ENCODE assay signal across 20 cellular contexts in genomic region chr3:25863011-25863415, GRCh38.
DNase-seq lines count a peak whose midpoint lies in the region; ATAC-seq and TF ChIP-seq lines count a peak whose summit lies in the region.
"Had no signal": no experiment of that assay in that cellular context is flagged by ENCODE, and none has a peak within 500 bp of the region (broad histone marks: within the 10 kb centered on the region; RNA-seq: fewer than 3 reads in every experiment).

No MANE protein-coding gene starts in this region.

- H3K4me1 ChIP-seq in colonic mucosa: no peaks in the 10 kb centered on the region
- H3K4me1 ChIP-seq: breast epithelium, psoas muscle had no signal

- ATAC-seq in GM21619 (IDR thresholded peaks at IDR 0.05; ENCODE audit: unreplicated experiment): peak; percentile 45
- ATAC-seq in HG03025 (IDR thresholded peaks at IDR 0.05; ENCODE audit: low FRiP score, unreplicated experiment): peak; percentile 84
- ATAC-seq in GM19035 (IDR thresholded peaks at IDR 0.05; ENCODE audit: unreplicated experiment): no peak
- ATAC-seq: activated CD8-positive, alpha-beta memory T cell treated with anti-CD3 and anti-CD28 coated beads, Interleukin-2, amount 10 ng/mL, durations not matched to agents 7 days and 5 days; left ventricle myocardium superior; mucosa of descending colon; psoas muscle; Right ventricle myocardium inferior had no signal

- H3K27me3 ChIP-seq in colonic mucosa: no peaks in the 10 kb centered on the region
- H3K27me3 ChIP-seq: breast epithelium had no signal

- H3K27ac ChIP-seq in colonic mucosa: no peak overlapping the region
- H3K27ac ChIP-seq: breast epithelium, psoas muscle, skin epidermis had no signal

- no peak for TF ChIP-seq CTCF in lower leg skin (IDR thresholded peaks at IDR 0.05)
- no peak for TF ChIP-seq CTCF in colonic mucosa (IDR thresholded peaks at IDR 0.05)

- WGBS in lower leg skin, 2 donors: 85 to 89% methylated on average over 3 of the region's 3 CpGs

- no peaks in the 10 kb centered on the region for H3K9me3 ChIP-seq in colonic mucosa
- H3K9me3 ChIP-seq: mucosa of descending colon, psoas muscle had no signal

- H3K9ac ChIP-seq in colonic mucosa (ENCODE audit: low read depth in 2 of 2, low read length in 2 of 2): no peak overlapping the region

- DNase-seq in NCI-H2171 treated with DMSO at 0.1 percent for 48 hours (lab: John Stamatoyannopoulos, UW): peak; percentile 18
- no peak for DNase-seq in NCI-H2171 (lab: John Stamatoyannopoulos, UW)
- no peak for DNase-seq in DMS153 (lab: John Stamatoyannopoulos, UW)
- no peak for DNase-seq in lower leg skin (ENCODE audit: low spot score in 2 of 2)
- DNase-seq in colonic mucosa: no peak
- DNase-seq: 8988T; activated CD4-positive, alpha-beta T cell treated with anti-CD3 and anti-CD28 coated beads for 4 hours; activated CD8-positive, alpha-beta memory T cell treated with anti-CD3 and anti-CD28 coated beads, Interleukin-2, amount 10 ng/mL, durations not matched to agents 7 days and 5 days; left ventricle myocardium superior; mucosa of descending colon; NCI-H1092 treated with DMSO at 0.1 percent for 48 hours; NCI-H2107; NCI-H526; psoas muscle had no signal

- H3K36me3 ChIP-seq in colonic mucosa: no peaks in the 10 kb centered on the region
- H3K36me3 ChIP-seq: breast epithelium had no signal

- intact Hi-C loops in lower leg skin (cut with DNase I; ENCODE audit: low total_unique reads) (no loop called here), colonic mucosa (cut with DNase I) (no loop called here)

- TF ChIP-seq POLR2A in lower leg skin (IDR thresholded peaks at IDR 0.05): no peak

- H3K4me3 ChIP-seq in lower leg skin (ENCODE audit: low read depth, poor library complexity, severe bottlenecking) (no peak overlapping the region), colonic mucosa (no peak overlapping the region)
- H3K4me3 ChIP-seq: breast epithelium, mucosa of descending colon, psoas muscle, skin epidermis had no signal
